Comparison of ENCODE assay signal across 9 cellular contexts in genomic region chrX:149940015-149940716, GRCh38. TPM values are rescaled to one million over a fixed set of nuclear protein-coding genes. Genes with fewer than 3 reads are reported as not detected.
A peak's percentile ranks its signal among the peaks of the same experiment; 100 is the strongest.
DNase-seq lines count a peak whose midpoint lies in the region; ATAC-seq and TF ChIP-seq lines count a peak whose summit lies in the region.
"Had no signal": no experiment of that assay in that cellular context is flagged by ENCODE, and none has a peak within 500 bp of the region (broad histone marks: within the 10 kb centered on the region; RNA-seq: fewer than 3 reads in every experiment).

No MANE protein-coding gene starts in this region.

- H3K9ac ChIP-seq in mammary epithelial cell (ENCODE audit: insufficient read depth, low read length): peak overlapping the region; percentile 72

- WGBS in mammary epithelial cell (ENCODE audit: low coverage, missing lambda C conversion rate): 60% methylated on average over 2 of the region's 27 CpGs

- CTCF ChIA-PET in mammary epithelial cell (lab: Charles Lee; ENCODE audit: low non-redundant PET): interaction anchor here (0.6 to 1.2 kb wide), 3 partner anchors 232 to 469 kb away, joined by 3 to 14 read pairs (median 7); no protein-coding TSS in a partner anchor

- H3K27ac ChIP-seq in VCaP (peak overlapping the region; percentile 68), mammary epithelial cell (ENCODE audit: insufficient read depth, low read depth, low read length) (peak overlapping the region; percentile 68), skin epidermis (peak overlapping the region in 20 of 21 experiments; percentile 76 to 96 (median 90))

- H2AFZ ChIP-seq in mammary epithelial cell (ENCODE audit: low read depth, low read length): peak overlapping the region; percentile 67

- dilution Hi-C loops in mammary epithelial cell (cut with HindIII; ENCODE audit: low sequenced_read_pairs): no loop called here

- peak; percentile 84 for DNase-seq in AG08395 (ENCODE audit: low spot score)
- peak; percentile 91 for DNase-seq in NCI-H2171 treated with DMSO at 0.1 percent for 48 hours (lab: John Stamatoyannopoulos, UW)
- peak; percentile 94 for DNase-seq in mammary epithelial cell
- peak; percentile 69 for DNase-seq in iPS-NIHi11 (ENCODE audit: low spot score)

- peak overlapping the region; percentile 50 to 61 (median 61) for H3K4me3 ChIP-seq in mammary epithelial cell (replicated peaks in 1 of 3; ENCODE audit: insufficient read depth in 1 of 3, low read depth in 2 of 3, low read length in 3 of 3)
- H3K4me3 ChIP-seq in skin epidermis: peak overlapping the region; percentile 34 to 49 (median 39)

- H3K4me1 ChIP-seq in mammary epithelial cell (ENCODE audit: insufficient read depth, low read length): no peaks in the 10 kb centered on the region

- no peaks in the 10 kb centered on the region for H3K36me3 ChIP-seq in mammary epithelial cell (ENCODE audit: insufficient read depth, low read length)

- peak; percentile 49 for ATAC-seq in GM18870 (IDR thresholded peaks at IDR 0.05; ENCODE audit: unreplicated experiment)
- ATAC-seq in HG03108 (IDR thresholded peaks at IDR 0.05; ENCODE audit: unreplicated experiment): peak; percentile 42

- no peaks in the 10 kb centered on the region for H4K20me1 ChIP-seq in mammary epithelial cell (ENCODE audit: insufficient read depth, low read length)

- H3K4me2 ChIP-seq in mammary epithelial cell (ENCODE audit: insufficient read depth, low read depth, low read length): peak overlapping the region; percentile 77

- BruUV-seq in mammary epithelial cell (replicated peaks; lab: Mats Ljungman, UMichigan): no TSS peak

- in situ Hi-C loops in mammary epithelial cell (cut with MboI; ENCODE audit: low sequenced_read_pairs in 2 of 2): no loop called here

- intact Hi-C loops in mammary epithelial cell (cut with micrococcal nuclease): no loop called here

- H3K27me3 ChIP-seq in mammary epithelial cell (ENCODE audit: insufficient read depth, low read length): no peaks in the 10 kb centered on the region

- TF ChIP-seq CTCF in VCaP (conservative IDR thresholded peaks at IDR 0.05) (peak; percentile 62), mammary epithelial cell (conservative IDR thresholded peaks at IDR 0.05 in 1 of 2, IDR thresholded peaks at IDR 0.05 in 1 of 2; ENCODE audit: extremely low read depth in 1 of 2, insufficient read depth in 1 of 2, low read depth in 1 of 2, low read length in 2 of 2) (peak; percentile 29 to 54)

- H3K79me2 ChIP-seq in mammary epithelial cell (ENCODE audit: insufficient read depth, low read length): peaks cover 15% of the 10 kb centered on the region

- peaks cover 2% of the 10 kb centered on the region for H3K9me3 ChIP-seq in mammary epithelial cell (replicated peaks; ENCODE audit: insufficient read depth, low read length)

RNA-seq across cellular contexts. Expression of gene EOLA2, which starts 1.9 kb away (rescaled TPM):
- total RNA-seq in mammary epithelial cell: 10 to 100 TPM; 32.8 to 39.8 TPM
- polyA plus RNA-seq in mammary epithelial cell: 33.3 TPM
- polyA minus RNA-seq in mammary epithelial cell: 22.4 TPM

RNA-seq across cellular contexts. Expression of gene HSFX4, which starts 10.8 kb away (rescaled TPM):
- total RNA-seq in mammary epithelial cell: not detected
- not detected for polyA plus RNA-seq in mammary epithelial cell
- not detected for polyA minus RNA-seq in mammary epithelial cell
- total RNA-seq: T-helper 2 cell treated with Interferon-gamma antibody and Interleukin-4, amounts not matched to agents 100 ng/mL and 5 ng/mL, for 36 hours had no signal

RNA-seq across cellular contexts. Expression of gene MAGEA8, which starts 59.2 kb away (rescaled TPM):
- not detected for total RNA-seq in mammary epithelial cell
- polyA plus RNA-seq in mammary epithelial cell: not detected
- not detected for polyA minus RNA-seq in mammary epithelial cell
- total RNA-seq: T-helper 2 cell treated with Interferon-gamma antibody and Interleukin-4, amounts not matched to agents 100 ng/mL and 5 ng/mL, for 36 hours had no signal

Comparison
In these comparisons a context has a peak if more than half of its experiments do, and no peak if none do; other contexts are left out.
1. Peak in every context shown above with its lines: DNase-seq, ATAC-seq, H3K4me3 ChIP-seq and H3K27ac ChIP-seq.